28 cellular contexts compared by ENCODE assay signal in the genomic region with DNA sequence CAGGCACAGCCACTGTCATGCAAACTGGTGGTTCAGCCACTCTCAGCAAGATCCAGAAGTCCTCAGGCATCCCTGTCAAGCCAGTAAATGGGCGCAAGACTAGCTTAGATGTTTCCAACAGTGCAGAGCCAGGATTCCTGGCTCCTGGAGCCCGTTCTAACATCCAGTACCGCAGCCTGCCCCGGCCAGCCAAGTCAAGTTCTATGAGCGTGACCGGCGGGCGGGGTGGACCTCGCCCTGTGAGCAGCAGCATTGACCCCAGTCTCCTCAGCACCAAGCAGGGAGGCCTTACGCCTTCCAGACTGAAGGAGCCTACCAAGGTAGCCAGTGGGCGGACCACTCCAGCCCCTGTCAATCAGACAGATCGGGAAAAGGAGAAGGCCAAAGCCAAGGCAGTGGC.
"Had no signal": no experiment of that assay in that cellular context is flagged by ENCODE, and none has a peak within 500 bp of the region (broad histone marks: within the 10 kb centered on the region; RNA-seq: fewer than 3 reads in every experiment).

No MANE protein-coding gene starts in this region.

- H3K4me2 ChIP-seq: hepatocyte had no signal

- H3K9me3 Mint-ChIP-seq: activated naive CD4-positive, alpha-beta T cell treated with anti-CD3 and anti-CD28 coated beads, Interleukin-2, amount 50 U/mL, for 24 hours; activated naive CD8-positive, alpha-beta T cell treated with anti-CD3 and anti-CD28 coated beads, Interleukin-2, amount 50 U/mL, for 24 hours; activated T-helper 2 cell treated with anti-CD3 and anti-CD28 coated beads, Interferon-gamma antibody, Interleukin-2, Interleukin-4, amounts not matched to agents 10 μg/mL and 5 μg/mL and 100 μg/mL, durations not matched to agents 14 hours and 24 hours and 36 hours; effector memory CD8-positive, alpha-beta T cell; memory B cell; naive thymus-derived CD8-positive, alpha-beta T cell; neural crest cell; type B pancreatic cell had no signal

- H3K36me3 ChIP-seq: gastrocnemius medialis, uterus had no signal

- H3K4me3 ChIP-seq: colonic mucosa, gastrocnemius medialis, hepatocyte, right atrium auricular region, testis, uterus had no signal

- H3K4me1 ChIP-seq: colonic mucosa had no signal

- H3K36me3 Mint-ChIP-seq: activated CD8-positive, alpha-beta memory T cell treated with anti-CD3 and anti-CD28 coated beads, Interleukin-2, amount 10 ng/mL, durations not matched to agents 7 days and 5 days; memory B cell had no signal

- H3K27ac Mint-ChIP-seq: activated CD4-positive, alpha-beta T cell treated with anti-CD3 and anti-CD28 coated beads for 36 hours; activated CD8-positive, alpha-beta memory T cell treated with anti-CD3 and anti-CD28 coated beads, Interleukin-2, amount 10 ng/mL, durations not matched to agents 7 days and 5 days; activated CD8-positive, alpha-beta T cell treated with anti-CD3 and anti-CD28 coated beads, Interleukin-2, amount 10 ng/mL, durations not matched to agents 7 days and 5 days; activated naive CD4-positive, alpha-beta T cell treated with anti-CD3 and anti-CD28 coated beads, Interleukin-2, amount 50 U/mL, for 24 hours; activated naive CD8-positive, alpha-beta T cell treated with anti-CD3 and anti-CD28 coated beads, Interleukin-2, amount 50 U/mL, for 24 hours; activated T-helper 2 cell treated with anti-CD3 and anti-CD28 coated beads, Interferon-gamma antibody, Interleukin-2, Interleukin-4, amounts not matched to agents 10 μg/mL and 5 μg/mL and 100 μg/mL, durations not matched to agents 14 hours and 24 hours and 36 hours; effector memory CD8-positive, alpha-beta T cell; memory B cell; type B pancreatic cell had no signal

- FAIRE-seq: bronchial epithelial cell had no signal

- H3K27me3 ChIP-seq: colonic mucosa, gastrocnemius medialis, hepatocyte, right atrium auricular region, testis, uterus had no signal

- DNase-seq: activated CD4-positive, alpha-beta T cell treated with anti-CD3 and anti-CD28 coated beads for 36 hours; activated CD4-positive, CD25-positive, alpha-beta regulatory T cell; activated CD8-positive, alpha-beta memory T cell treated with anti-CD3 and anti-CD28 coated beads, Interleukin-2, amount 10 ng/mL, durations not matched to agents 7 days and 5 days; activated CD8-positive, alpha-beta T cell treated with anti-CD3 and anti-CD28 coated beads, Interleukin-2, amount 10 ng/mL, durations not matched to agents 7 days and 5 days; activated naive CD8-positive, alpha-beta T cell treated with anti-CD3 and anti-CD28 coated beads, Interleukin-2, amount 50 U/mL, for 24 hours; activated T-cell treated with anti-CD3 and anti-CD28 coated beads, Interleukin-2, amount 50 U/mL, for 48 hours; amygdala; colonic mucosa; effector memory CD8-positive, alpha-beta T cell; gastrocnemius medialis; glutamatergic neuron; islet precursor cell; midbrain; naive thymus-derived CD8-positive, alpha-beta T cell; nucleus accumbens; stimulated activated CD4-positive, alpha-beta T cell treated with anti-CD3 and anti-CD28 coated beads, Interleukin-15, amount 100 ng/mL, for 24 hours; stimulated activated CD4-positive, alpha-beta T cell treated with anti-CD3 and anti-CD28 coated beads, Interleukin-2, amount 100 ng/mL, for 24 hours; stimulated activated naive CD4-positive, alpha-beta T cell; testis; uterus had no signal

- H3K4me1 Mint-ChIP-seq: activated CD4-positive, alpha-beta T cell treated with anti-CD3 and anti-CD28 coated beads for 36 hours; activated CD8-positive, alpha-beta memory T cell treated with anti-CD3 and anti-CD28 coated beads, Interleukin-2, amount 10 ng/mL, durations not matched to agents 7 days and 5 days; activated naive CD4-positive, alpha-beta T cell treated with anti-CD3 and anti-CD28 coated beads, Interleukin-2, amount 50 U/mL, for 24 hours; activated naive CD8-positive, alpha-beta T cell treated with anti-CD3 and anti-CD28 coated beads, Interleukin-2, amount 50 U/mL, for 24 hours; memory B cell; naive thymus-derived CD8-positive, alpha-beta T cell had no signal

- ATAC-seq: activated CD4-positive, alpha-beta T cell treated with anti-CD3 and anti-CD28 coated beads for 36 hours; activated CD8-positive, alpha-beta memory T cell treated with anti-CD3 and anti-CD28 coated beads, Interleukin-2, amount 10 ng/mL, durations not matched to agents 7 days and 5 days; activated CD8-positive, alpha-beta T cell treated with anti-CD3 and anti-CD28 coated beads, Interleukin-2, amount 10 ng/mL, durations not matched to agents 7 days and 5 days; activated naive CD8-positive, alpha-beta T cell treated with anti-CD3 and anti-CD28 coated beads, Interleukin-2, amount 50 U/mL, for 24 hours; effector memory CD8-positive, alpha-beta T cell; gastrocnemius medialis; naive thymus-derived CD8-positive, alpha-beta T cell had no signal

- H2AFZ ChIP-seq: hepatocyte had no signal

- H3K4me3 Mint-ChIP-seq: activated CD4-positive, alpha-beta T cell treated with anti-CD3 and anti-CD28 coated beads for 36 hours; activated CD8-positive, alpha-beta memory T cell treated with anti-CD3 and anti-CD28 coated beads, Interleukin-2, amount 10 ng/mL, durations not matched to agents 7 days and 5 days; activated CD8-positive, alpha-beta T cell treated with anti-CD3 and anti-CD28 coated beads, Interleukin-2, amount 10 ng/mL, durations not matched to agents 7 days and 5 days; activated naive CD4-positive, alpha-beta T cell treated with anti-CD3 and anti-CD28 coated beads, Interleukin-2, amount 50 U/mL, for 24 hours; activated naive CD8-positive, alpha-beta T cell treated with anti-CD3 and anti-CD28 coated beads, Interleukin-2, amount 50 U/mL, for 24 hours; effector memory CD8-positive, alpha-beta T cell; memory B cell; naive thymus-derived CD8-positive, alpha-beta T cell; neural crest cell; type B pancreatic cell had no signal

- H3K27ac ChIP-seq: colonic mucosa, gastrocnemius medialis, hepatocyte, right atrium auricular region, testis, uterus had no signal

- H3K9me3 ChIP-seq: colonic mucosa, gastrocnemius medialis, right atrium auricular region, testis, uterus had no signal

- H3K27me3 Mint-ChIP-seq: activated CD4-positive, alpha-beta T cell treated with anti-CD3 and anti-CD28 coated beads for 36 hours; activated CD8-positive, alpha-beta memory T cell treated with anti-CD3 and anti-CD28 coated beads, Interleukin-2, amount 10 ng/mL, durations not matched to agents 7 days and 5 days; activated naive CD4-positive, alpha-beta T cell treated with anti-CD3 and anti-CD28 coated beads, Interleukin-2, amount 50 U/mL, for 24 hours; activated naive CD8-positive, alpha-beta T cell treated with anti-CD3 and anti-CD28 coated beads, Interleukin-2, amount 50 U/mL, for 24 hours; effector memory CD8-positive, alpha-beta T cell; naive thymus-derived CD8-positive, alpha-beta T cell; type B pancreatic cell had no signal
